In the genomic region with DNA sequence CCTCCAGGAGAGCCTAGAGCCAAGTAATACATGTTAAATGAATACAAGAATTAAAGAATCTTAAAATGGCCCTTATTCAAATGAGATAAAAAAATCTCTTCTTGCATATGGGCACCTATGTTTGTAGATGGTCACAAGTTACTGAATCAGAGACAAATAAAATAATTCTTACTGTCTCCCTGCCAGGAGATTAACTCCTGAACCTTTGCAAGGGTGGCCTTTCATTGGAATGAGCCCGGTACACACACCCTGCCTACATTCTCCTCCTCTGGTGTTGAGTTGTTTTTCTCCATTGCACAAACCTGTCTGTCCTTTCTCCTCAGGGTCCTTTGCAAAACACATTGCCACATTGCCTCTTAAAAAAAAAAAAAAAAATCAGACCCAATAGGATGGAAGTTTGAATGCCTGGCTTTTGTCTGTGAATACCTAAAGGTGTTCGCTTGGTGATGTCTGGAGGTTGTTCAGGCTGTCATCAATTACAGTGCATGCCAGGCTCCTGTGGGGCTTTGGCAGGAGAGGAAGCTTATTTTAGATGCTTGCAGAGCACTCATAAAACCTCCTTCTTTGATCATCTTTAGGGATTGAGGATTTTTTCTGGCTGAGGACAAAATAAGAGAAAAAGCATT, we compare ENCODE assay signal across 16 cellular contexts.
"Had no signal": no experiment of that assay in that cellular context is flagged by ENCODE, and none has a peak within 500 bp of the region (broad histone marks: within the 10 kb centered on the region; RNA-seq: fewer than 3 reads in every experiment).

No MANE protein-coding gene starts in this region.

- DNase-seq: activated CD4-positive, alpha-beta T cell treated with anti-CD3 and anti-CD28 coated beads, Interleukin-2, amount 10 ng/mL, durations not matched to agents 24 days and 14 days; activated CD8-positive, alpha-beta memory T cell treated with anti-CD3 and anti-CD28 coated beads, Interleukin-2, amount 50 U/mL, for 4 hours; activated naive CD4-positive, alpha-beta T cell treated with anti-CD3 and anti-CD28 coated beads, Interleukin-2, amount 10 ng/mL, durations not matched to agents 7 days and 5 days; activated naive CD8-positive, alpha-beta T cell treated with anti-CD3 and anti-CD28 coated beads, Interleukin-2, amount 50 U/mL, for 24 hours; activated T-cell treated with anti-CD3 and anti-CD28 coated beads, Interleukin-2, amount 50 U/mL, for 4 hours; aorta; brain microvascular endothelial cell; cortex of kidney; midbrain; right cardiac atrium; stimulated activated CD4-positive, alpha-beta T cell treated with anti-CD3 and anti-CD28 coated beads, Interleukin-2, amount 100 ng/mL, for 24 hours; stimulated activated naive CD8-positive, alpha-beta T cell treated with anti-CD3 and anti-CD28 coated beads, Interleukin-15, amount 100 ng/mL, for 72 hours; T1000; transverse colon had no signal

- H3K36me3 ChIP-seq: brain microvascular endothelial cell, suprapubic skin, transverse colon had no signal

- H3K27me3 ChIP-seq: brain microvascular endothelial cell, hepatocyte, suprapubic skin, transverse colon had no signal

- H2AFZ ChIP-seq: hepatocyte had no signal

- H3K9me3 ChIP-seq: suprapubic skin, transverse colon had no signal

- H3K4me1 ChIP-seq: transverse colon had no signal

- H3K4me2 ChIP-seq: hepatocyte had no signal

- H3K79me2 ChIP-seq: hepatocyte had no signal

- H3K4me3 ChIP-seq: hepatocyte, suprapubic skin, transverse colon had no signal

- ATAC-seq: activated naive CD8-positive, alpha-beta T cell treated with anti-CD3 and anti-CD28 coated beads, Interleukin-2, amount 50 U/mL, for 24 hours; activated T-cell treated with anti-CD3 and anti-CD28 coated beads, Interleukin-2, amount 50 U/mL, for 4 hours; stimulated activated naive CD8-positive, alpha-beta T cell treated with anti-CD3 and anti-CD28 coated beads, Interleukin-15, amount 100 ng/mL, for 72 hours had no signal

- H3K27ac ChIP-seq: brain microvascular endothelial cell, hepatocyte, suprapubic skin, transverse colon had no signal
